In genomic region chr17:57553991-57554825, GRCh38 we compare ENCODE assay signal across 13 cellular contexts.
DNase-seq lines count a peak whose midpoint lies in the region; ATAC-seq, FAIRE-seq and TF ChIP-seq lines count a peak whose summit lies in the region.
"Had no signal": no experiment of that assay in that cellular context is flagged by ENCODE, and none has a peak within 500 bp of the region (broad histone marks: within the 10 kb centered on the region; RNA-seq: fewer than 3 reads in every experiment).

No MANE protein-coding gene starts in this region.

- H3K27ac ChIP-seq in OCI-LY1 (ENCODE audit: low read depth, low read length, poor library complexity, severe bottlenecking) (peak overlapping the region; percentile 99), heart left ventricle (no peak overlapping the region)
- H3K27ac ChIP-seq: epithelial cell of prostate, KMS-11 had no signal

- H3K4me3 ChIP-seq in OCI-LY1 (ENCODE audit: low read depth, low read length, poor library complexity, severe bottlenecking) (peak overlapping the region; percentile 27), heart left ventricle (no peak overlapping the region), MG63 (no peak overlapping the region)

- TF ChIP-seq CTCF in OCI-LY1 (IDR thresholded peaks at IDR 0.05; ENCODE audit: low read length) (no peak), heart left ventricle (IDR thresholded peaks at IDR 0.05) (no peak)

- 52 to 63% (median 58%) methylated on average over 14 of the region's 14 CpGs for WGBS in heart left ventricle, 4 donors

- DNase-seq in DMS153 (lab: John Stamatoyannopoulos, UW) (peak; percentile 49), DMS153 treated with DMSO at 0.1 percent for 48 hours (lab: John Stamatoyannopoulos, UW; ENCODE audit: unreplicated experiment) (no peak), heart left ventricle (no peak), retina (peak; percentile 78), MG63 (no peak), GM12892 (ENCODE audit: insufficient read length) (no peak)
- no peak for DNase-seq in activated CD8-positive, alpha-beta memory T cell treated with anti-CD3 and anti-CD28 coated beads, Interleukin-2, amount 50 U/mL, for 4 hours
- DNase-seq: natural killer cell, T-cell had no signal

- no peaks in the 10 kb centered on the region for H4K20me1 ChIP-seq in OCI-LY1 (ENCODE audit: insufficient read depth, low read length)

- no peaks in the 10 kb centered on the region for H3F3A ChIP-seq in OCI-LY1 (ENCODE audit: insufficient read depth, low read length)

- H3K79me2 ChIP-seq in OCI-LY1 (ENCODE audit: insufficient read depth, low read length): peaks cover 20% of the 10 kb centered on the region

- H3K4me1 ChIP-seq in OCI-LY1 (ENCODE audit: insufficient read depth, low read length, severe bottlenecking) (peaks cover 97% of the 10 kb centered on the region), heart left ventricle (peaks cover 0 to 41% (median 22%) of the 10 kb centered on the region in 12 donors)

- intact Hi-C loops in heart left ventricle (cut with DNase I): no loop called here

- no peak for TF ChIP-seq POLR2A in heart left ventricle (IDR thresholded peaks at IDR 0.05)
- no peak for TF ChIP-seq POLR2A in GM12892 (IDR thresholded peaks at IDR 0.05; ENCODE audit: low read depth, low read length)

- H3K9me3 ChIP-seq in OCI-LY1 (ENCODE audit: low read length) (no peaks in the 10 kb centered on the region), heart left ventricle (no peaks in the 10 kb centered on the region), MG63 (no peaks in the 10 kb centered on the region)

- FAIRE-seq in GM12892 (lab: Jason Lieb, UNC): no peak
- FAIRE-seq: A204.1 had no signal

- H3K9me2 ChIP-seq in OCI-LY1 (ENCODE audit: low read depth, low read length): no peaks in the 10 kb centered on the region

- H3K27me3 ChIP-seq in OCI-LY1 (ENCODE audit: insufficient read depth, low read length) (no peaks in the 10 kb centered on the region), heart left ventricle (no peaks in the 10 kb centered on the region), MG63 (0 out of 2 replicates have a peak, but pooled peaks cover 2% of the 10 kb centered on the region)

- ATAC-seq in heart left ventricle: peak; percentile 5 to 48 (median 36)
- ATAC-seq: T-cell had no signal

- H3K36me3 ChIP-seq in OCI-LY1 (ENCODE audit: insufficient read depth, low read length): peaks cover 33% of the 10 kb centered on the region; the same call in 1 of the 2 replicates
- no peaks in the 10 kb centered on the region for H3K36me3 ChIP-seq in heart left ventricle
- no peaks in the 10 kb centered on the region for H3K36me3 ChIP-seq in MG63

- peak overlapping the region; percentile 96 for H3K4me2 ChIP-seq in OCI-LY1 (ENCODE audit: low read length)
- H3K4me2 ChIP-seq: KMS-11 had no signal

- no peak overlapping the region for H2AFZ ChIP-seq in OCI-LY1 (ENCODE audit: low read length)

- peak overlapping the region; percentile 86 for H3K9ac ChIP-seq in OCI-LY1 (ENCODE audit: low read length)
- H3K9ac ChIP-seq: KMS-11 had no signal

Comparison
In these comparisons a context has a peak if more than half of its experiments do, and no peak if none do; other contexts are left out.
1. DNase-seq: peak in DMS153 (single experiment) and retina (single experiment); none in DMS153 treated with DMSO at 0.1 percent for 48 hours (single experiment), heart left ventricle (0 of 5), activated CD8-positive, alpha-beta memory T cell treated with anti-CD3 and anti-CD28 coated beads, Interleukin-2, amount 50 U/mL, for 4 hours (single experiment), MG63 (single experiment) and GM12892 (single experiment).